27 cellular contexts compared by ENCODE assay signal in genomic region chr5:170150713-170151104, GRCh38. TPM values are rescaled to one million over a fixed set of nuclear protein-coding genes. Genes with fewer than 3 reads are reported as not detected.
DNase-seq lines count a peak whose midpoint lies in the region; ATAC-seq, FAIRE-seq and TF ChIP-seq lines count a peak whose summit lies in the region.
"Had no signal": no experiment of that assay in that cellular context is flagged by ENCODE, and none has a peak within 500 bp of the region (broad histone marks: within the 10 kb centered on the region; RNA-seq: fewer than 3 reads in every experiment).

No MANE protein-coding gene starts in this region.

- no peaks in the 10 kb centered on the region for H4K20me1 ChIP-seq in endothelial cell of umbilical vein (replicated peaks; ENCODE audit: control insufficient read depth, extremely low read depth, insufficient read depth, low read length)

- no peaks in the 10 kb centered on the region for H3K79me2 ChIP-seq in endothelial cell of umbilical vein (ENCODE audit: control insufficient read depth, insufficient read depth, low read length)

- H3K27me3 ChIP-seq in left ventricle myocardium inferior (ENCODE audit: low read depth), result no peaks in the 10 kb centered on the region
- H3K27me3 ChIP-seq in adrenal gland, result no peaks in the 10 kb centered on the region
- H3K27me3 ChIP-seq in endothelial cell of umbilical vein (ENCODE audit: control insufficient read depth in 2 of 2, insufficient read depth in 2 of 2, low read length in 2 of 2), result no peaks in the 10 kb centered on the region
- H3K27me3 ChIP-seq: BE2C, pancreas had no signal

- DNase-seq in left ventricle myocardium inferior (no peak), Right ventricle myocardium superior (no peak), adrenal gland (no peak), endothelial cell of umbilical vein (ENCODE audit: low read depth, low spot score) (no peak), type B pancreatic cell (ENCODE audit: extremely low spot score, unreplicated experiment) (no peak)
- no peak for DNase-seq in activated naive CD4-positive, alpha-beta T cell treated with anti-CD3 and anti-CD28 coated beads, Interleukin-2, amount 50 U/mL, for 16 hours
- no peak for DNase-seq in activated CD4-positive, alpha-beta T cell treated with anti-CD3 and anti-CD28 coated beads, Interleukin-2, amount 10 ng/mL, durations not matched to agents 24 days and 14 days
- DNase-seq: activated CD4-positive, alpha-beta T cell treated with anti-CD3 and anti-CD28 coated beads, Interleukin-2, amount 10 ng/mL, durations not matched to agents 7 days and 5 days; activated naive CD4-positive, alpha-beta T cell treated with Interleukin-2 at 50 U/mL for 16 hours; activated T-cell treated with anti-CD3 and anti-CD28 coated beads, Interleukin-2, amount 50 U/mL, for 72 hours; BE2C; CD8-positive, alpha-beta memory T cell; cortex of kidney; DMS79 treated with DMSO at 0.1 percent for 48 hours; GF-D8; mucosa of descending colon; NCI-H1436 treated with DMSO at 0.1 percent for 48 hours; NCI-H345; NCI-H748 treated with DMSO at 0.1 percent for 48 hours; stimulated activated CD4-positive, alpha-beta T cell treated with anti-CD3 and anti-CD28 coated beads, Interleukin-2, amount 100 ng/mL, for 24 hours had no signal

- ATAC-seq in Right ventricle myocardium superior (ENCODE audit: poor library complexity), result no peak
- ATAC-seq in GM21423 (IDR thresholded peaks at IDR 0.05; ENCODE audit: unreplicated experiment), result no peak
- ATAC-seq: activated CD8-positive, alpha-beta memory T cell treated with anti-CD3 and anti-CD28 coated beads, Interleukin-2, amount 10 ng/mL, durations not matched to agents 7 days and 5 days; activated T-cell treated with anti-CD3 and anti-CD28 coated beads, Interleukin-2, amount 50 U/mL, for 72 hours; mucosa of descending colon had no signal

- no peak overlapping the region for H3K4me3 Mint-ChIP-seq in type B pancreatic cell
- H3K4me3 Mint-ChIP-seq in activated CD4-positive, alpha-beta T cell treated with anti-CD3 and anti-CD28 coated beads, Interleukin-2, amount 10 ng/mL, durations not matched to agents 24 days and 14 days, result no peak overlapping the region
- H3K4me3 Mint-ChIP-seq: activated CD4-positive, alpha-beta T cell treated with anti-CD3 and anti-CD28 coated beads, Interleukin-2, amount 10 ng/mL, durations not matched to agents 7 days and 5 days; activated CD8-positive, alpha-beta memory T cell treated with anti-CD3 and anti-CD28 coated beads, Interleukin-2, amount 10 ng/mL, durations not matched to agents 7 days and 5 days; activated T-cell treated with anti-CD3 and anti-CD28 coated beads, Interleukin-2, amount 50 U/mL, for 72 hours; CD8-positive, alpha-beta memory T cell; nephron progenitor cell had no signal

- dilution Hi-C loops in endothelial cell of umbilical vein (cut with MboI; ENCODE audit: extremely low pct_ligation_motif_present, low sequenced_read_pairs), result no loop called here

- H3K27ac ChIP-seq in left ventricle myocardium inferior (replicated peaks), result peak overlapping the region; percentile 63
- peak overlapping the region in 4 of 5 donors; percentile 70 to 88 (median 76) for H3K27ac ChIP-seq in adrenal gland
- peak overlapping the region; percentile 87 for H3K27ac ChIP-seq in endothelial cell of umbilical vein (ENCODE audit: insufficient read depth, low read depth, low read length)
- H3K27ac ChIP-seq: KMS-11 had no signal

- CTCF ChIA-PET in endothelial cell of umbilical vein (lab: Charles Lee), result interaction anchor here (0.8 to 1.7 kb wide), 5 partner anchors 11 to 80 kb away, joined by 3 to 8 read pairs (median 4); no protein-coding TSS in a partner anchor

- no peaks in the 10 kb centered on the region for H3K9me3 Mint-ChIP-seq in type B pancreatic cell
- H3K9me3 Mint-ChIP-seq in activated CD4-positive, alpha-beta T cell treated with anti-CD3 and anti-CD28 coated beads, Interleukin-2, amount 10 ng/mL, durations not matched to agents 24 days and 14 days, result no peaks in the 10 kb centered on the region
- H3K9me3 Mint-ChIP-seq: activated CD4-positive, alpha-beta T cell treated with anti-CD3 and anti-CD28 coated beads, Interleukin-2, amount 10 ng/mL, durations not matched to agents 7 days and 5 days; activated T-cell treated with anti-CD3 and anti-CD28 coated beads, Interleukin-2, amount 50 U/mL, for 72 hours; CD8-positive, alpha-beta memory T cell; nephron progenitor cell had no signal

- no peak for TF ChIP-seq CTCF in left ventricle myocardium inferior (IDR thresholded peaks at IDR 0.05; ENCODE audit: borderline replicate concordance)
- no peak for TF ChIP-seq CTCF in adrenal gland (IDR thresholded peaks at IDR 0.05)
- TF ChIP-seq CTCF in endothelial cell of umbilical vein (IDR thresholded peaks at IDR 0.05; ENCODE audit: extremely low read depth in 1 of 2, insufficient read depth in 1 of 2, low read depth in 1 of 2, low read length in 2 of 2), result no peak
- TF ChIP-seq CTCF in type B pancreatic cell (conservative IDR thresholded peaks at IDR 0.05), result no peak

- peak overlapping the region; percentile 26 for H2AFZ ChIP-seq in endothelial cell of umbilical vein (ENCODE audit: low read depth, low read length)

- peak overlapping the region; percentile 51 for H3K4me2 ChIP-seq in endothelial cell of umbilical vein (ENCODE audit: insufficient read depth, low read length)
- H3K4me2 ChIP-seq: KMS-11 had no signal

- no TSS peak for BruUV-seq in endothelial cell of umbilical vein (replicated peaks; lab: Mats Ljungman, UMichigan)

- H3K36me3 ChIP-seq in left ventricle myocardium inferior (no peaks in the 10 kb centered on the region), adrenal gland (replicated peaks in 1 of 2) (no peaks in the 10 kb centered on the region), endothelial cell of umbilical vein (ENCODE audit: control insufficient read depth in 2 of 2, extremely low read depth in 1 of 2, insufficient read depth in 2 of 2, low read length in 2 of 2) (no peaks in the 10 kb centered on the region)
- H3K36me3 ChIP-seq: BE2C, pancreas had no signal

- no peaks in the 10 kb centered on the region for H3K36me3 Mint-ChIP-seq in type B pancreatic cell
- H3K36me3 Mint-ChIP-seq in activated CD4-positive, alpha-beta T cell treated with anti-CD3 and anti-CD28 coated beads, Interleukin-2, amount 10 ng/mL, durations not matched to agents 24 days and 14 days (ENCODE audit: low read depth), result no peaks in the 10 kb centered on the region
- H3K36me3 Mint-ChIP-seq: activated CD8-positive, alpha-beta memory T cell treated with anti-CD3 and anti-CD28 coated beads, Interleukin-2, amount 10 ng/mL, durations not matched to agents 7 days and 5 days; CD8-positive, alpha-beta memory T cell had no signal

- no peak for FAIRE-seq in endothelial cell of umbilical vein (lab: Jason Lieb, UNC)
- FAIRE-seq: kidney, pancreas had no signal

- intact Hi-C loops in left ventricle myocardium inferior (cut with micrococcal nuclease) (no loop called here), Right ventricle myocardium superior (cut with DNase I) (no loop called here), adrenal gland (cut with DNase I) (no loop called here), endothelial cell of umbilical vein (cut with micrococcal nuclease) (loop anchor here (1.0 to 5.0 kb wide), 7 partner anchors 14 to 454 kb away; no protein-coding TSS in a partner anchor)
- intact Hi-C loops in activated CD4-positive, alpha-beta T cell treated with anti-CD3 and anti-CD28 coated beads, Interleukin-2, amount 10 ng/mL, durations not matched to agents 24 days and 14 days (cut with micrococcal nuclease), result no loop called here

- H3K4me1 ChIP-seq in left ventricle myocardium inferior (peaks cover 14% of the 10 kb centered on the region), adrenal gland (replicated peaks in 1 of 2) (peaks cover 10 to 13% of the 10 kb centered on the region in 2 donors), endothelial cell of umbilical vein (ENCODE audit: control insufficient read depth, extremely low read depth, insufficient read depth, low read length) (peaks cover 17% of the 10 kb centered on the region)
- H3K4me1 ChIP-seq: BE2C, pancreas had no signal

- H3K9me1 ChIP-seq in endothelial cell of umbilical vein (replicated peaks; ENCODE audit: control insufficient read depth, extremely low read depth, insufficient read depth, low read length), result no peaks in the 10 kb centered on the region

- H3K4me1 Mint-ChIP-seq in type B pancreatic cell (ENCODE audit: unreplicated experiment), result no peaks in the 10 kb centered on the region
- H3K4me1 Mint-ChIP-seq in activated CD4-positive, alpha-beta T cell treated with anti-CD3 and anti-CD28 coated beads, Interleukin-2, amount 10 ng/mL, durations not matched to agents 24 days and 14 days, result no peaks in the 10 kb centered on the region
- H3K4me1 Mint-ChIP-seq: activated CD4-positive, alpha-beta T cell treated with anti-CD3 and anti-CD28 coated beads, Interleukin-2, amount 10 ng/mL, durations not matched to agents 7 days and 5 days; activated CD8-positive, alpha-beta memory T cell treated with anti-CD3 and anti-CD28 coated beads, Interleukin-2, amount 10 ng/mL, durations not matched to agents 7 days and 5 days; CD8-positive, alpha-beta memory T cell; nephron progenitor cell had no signal

- H3K27ac Mint-ChIP-seq in type B pancreatic cell, result peak overlapping the region; percentile 87
- H3K27ac Mint-ChIP-seq in activated CD4-positive, alpha-beta T cell treated with anti-CD3 and anti-CD28 coated beads, Interleukin-2, amount 10 ng/mL, durations not matched to agents 24 days and 14 days, result no peak overlapping the region
- H3K27ac Mint-ChIP-seq: activated CD4-positive, alpha-beta T cell treated with anti-CD3 and anti-CD28 coated beads, Interleukin-2, amount 10 ng/mL, durations not matched to agents 7 days and 5 days; activated CD8-positive, alpha-beta memory T cell treated with anti-CD3 and anti-CD28 coated beads, Interleukin-2, amount 10 ng/mL, durations not matched to agents 7 days and 5 days; activated T-cell treated with anti-CD3 and anti-CD28 coated beads, Interleukin-2, amount 50 U/mL, for 72 hours; CD8-positive, alpha-beta memory T cell; nephron progenitor cell had no signal

- H3K9ac ChIP-seq in endothelial cell of umbilical vein (replicated peaks; ENCODE audit: extremely low read depth, insufficient read depth, low read length), result peak overlapping the region; percentile 31
- H3K9ac ChIP-seq: KMS-11 had no signal

- H3K27me3 Mint-ChIP-seq in type B pancreatic cell, result peaks cover 8% of the 10 kb centered on the region
- H3K27me3 Mint-ChIP-seq in activated CD4-positive, alpha-beta T cell treated with anti-CD3 and anti-CD28 coated beads, Interleukin-2, amount 10 ng/mL, durations not matched to agents 24 days and 14 days, result peaks cover 2% of the 10 kb centered on the region
- H3K27me3 Mint-ChIP-seq: activated CD8-positive, alpha-beta memory T cell treated with anti-CD3 and anti-CD28 coated beads, Interleukin-2, amount 10 ng/mL, durations not matched to agents 7 days and 5 days had no signal

- TF ChIP-seq POLR2A in adrenal gland (IDR thresholded peaks at IDR 0.05) (no peak), endothelial cell of umbilical vein (IDR thresholded peaks at IDR 0.05; ENCODE audit: low read depth, low read length) (no peak)

- WGBS in adrenal gland, 4 donors, result 65 to 72% (median 68%) methylated on average over 5 of the region's 5 CpGs

- no peaks in the 10 kb centered on the region for H3K9me3 ChIP-seq in left ventricle myocardium inferior (replicated peaks)
- no peaks in the 10 kb centered on the region for H3K9me3 ChIP-seq in adrenal gland (replicated peaks in 1 of 3)
- H3K9me3 ChIP-seq in endothelial cell of umbilical vein (replicated peaks; ENCODE audit: control insufficient read depth, insufficient read depth, low read length), result no peaks in the 10 kb centered on the region
- H3K9me3 ChIP-seq: BE2C, mucosa of descending colon, pancreas had no signal

- POLR2A ChIA-PET in endothelial cell of umbilical vein (lab: Charles Lee), result no interaction called here

- H3K4me3 ChIP-seq in left ventricle myocardium inferior (no peak overlapping the region), adrenal gland (no peak overlapping the region), endothelial cell of umbilical vein (replicated peaks in 1 of 3; ENCODE audit: insufficient read depth in 1 of 3, low read depth in 1 of 3, low read length in 3 of 3) (no peak overlapping the region)
- H3K4me3 ChIP-seq: mucosa of descending colon, pancreas had no signal

RNA-seq across cellular contexts. Expression of gene FOXI1, which starts 45.0 kb away (rescaled TPM):
- total RNA-seq in left ventricle myocardium inferior, result not detected
- total RNA-seq in Right ventricle myocardium superior, result not detected
- not detected for total RNA-seq in adrenal gland
- not detected for polyA plus RNA-seq in adrenal gland
- not detected in 2 replicates for total RNA-seq in endothelial cell of umbilical vein
- polyA plus RNA-seq in endothelial cell of umbilical vein, result not detected in 2 replicates
- not detected in 2 replicates for polyA plus RNA-seq in endothelial cell of umbilical vein (2011; cell fraction: cytosol; rRNA removed)
- polyA plus RNA-seq in endothelial cell of umbilical vein (2011; cell fraction: nucleus; rRNA removed), result not detected in 2 replicates
- polyA plus RNA-seq in endothelial cell of umbilical vein (2012), result not detected in 2 replicates
- polyA minus RNA-seq in endothelial cell of umbilical vein, result not detected in 2 replicates
- not detected for polyA minus RNA-seq in endothelial cell of umbilical vein (2011; cell fraction: cytosol; rRNA and poly(A)+ RNA removed)
- not detected in 2 replicates for polyA minus RNA-seq in endothelial cell of umbilical vein (2011; cell fraction: nucleus; rRNA and poly(A)+ RNA removed)
- total RNA-seq in type B pancreatic cell (ENCODE audit: low replicate concordance), result not detected in 2 replicates
- total RNA-seq in activated CD4-positive, alpha-beta T cell treated with anti-CD3 and anti-CD28 coated beads, Interleukin-2, amount 10 ng/mL, durations not matched to agents 24 days and 14 days, result 0.09 TPM in 1 of 2 replicates, not detected in the other
- total RNA-seq: activated CD4-positive, alpha-beta T cell treated with anti-CD3 and anti-CD28 coated beads, Interleukin-2, amount 10 ng/mL, durations not matched to agents 7 days and 5 days; activated CD8-positive, alpha-beta memory T cell treated with anti-CD3 and anti-CD28 coated beads, Interleukin-2, amount 10 ng/mL, durations not matched to agents 7 days and 5 days; activated T-cell treated with anti-CD3 and anti-CD28 coated beads, Interleukin-2, amount 50 U/mL, for 72 hours; CD8-positive, alpha-beta memory T cell; HT1080 had no signal
- polyA plus RNA-seq: CD8-positive, alpha-beta memory T cell had no signal
